ENCODE assay signal across 24 cellular contexts in the genomic region with DNA sequence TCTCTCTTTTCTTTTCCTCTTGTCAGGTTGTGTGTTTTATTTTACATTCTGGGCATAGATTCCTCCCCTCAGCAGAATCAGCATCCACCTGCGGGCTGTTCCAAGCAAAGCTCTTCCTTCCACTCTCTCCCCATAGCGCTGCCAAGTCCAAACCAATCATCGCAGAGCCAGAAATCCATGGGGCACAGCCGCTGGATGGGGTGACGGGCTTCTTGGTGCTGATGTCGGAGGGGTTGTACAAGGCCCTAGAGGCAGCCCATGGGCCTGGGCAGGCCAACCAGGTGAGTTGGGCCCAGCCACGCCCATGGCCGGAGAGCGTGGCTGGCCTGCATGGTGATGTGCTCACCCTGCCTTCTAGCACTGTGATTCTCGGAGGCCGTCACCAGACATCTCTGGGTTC.
"Had no signal": no experiment of that assay in that cellular context is flagged by ENCODE, and none has a peak within 500 bp of the region (broad histone marks: within the 10 kb centered on the region; RNA-seq: fewer than 3 reads in every experiment).

No MANE protein-coding gene starts in this region.

- DNase-seq: activated CD4-positive, CD25-positive, alpha-beta regulatory T cell; activated CD8-positive, alpha-beta memory T cell treated with anti-CD3 and anti-CD28 coated beads, Interleukin-2, amount 10 ng/mL, durations not matched to agents 7 days and 5 days; activated gamma-delta T cell; activated naive CD4-positive, alpha-beta T cell treated with anti-CD3 and anti-CD28 coated beads, Interleukin-2, amount 50 U/mL, for 16 hours; activated naive CD8-positive, alpha-beta T cell treated with anti-CD3 and anti-CD28 coated beads, Interleukin-2, amount 10 ng/mL, durations not matched to agents 7 days and 5 days; activated T-cell treated with anti-CD3 and anti-CD28 coated beads, Interleukin-2, amount 50 U/mL, for 24 hours; adrenal gland; anterior cingulate cortex; caudate nucleus; MG63; NCI-H1105; NCI-H1436; NCI-H1694 treated with DMSO at 0.1 percent for 48 hours; NCI-H2029 treated with DMSO at 0.1 percent for 48 hours; NCI-H510A treated with DMSO at 0.1 percent for 48 hours; NCI-H69; SHP77; T1000 had no signal

- H3K27ac Mint-ChIP-seq: activated CD8-positive, alpha-beta memory T cell treated with anti-CD3 and anti-CD28 coated beads, Interleukin-2, amount 10 ng/mL, durations not matched to agents 7 days and 5 days; activated naive CD8-positive, alpha-beta T cell treated with anti-CD3 and anti-CD28 coated beads, Interleukin-2, amount 10 ng/mL, durations not matched to agents 7 days and 5 days; activated T-cell treated with anti-CD3 and anti-CD28 coated beads, Interleukin-2, amount 50 U/mL, for 24 hours; activated T-helper 1 cell treated with anti-CD3 and anti-CD28 coated beads, Interleukin-12 subunit alpha, Interleukin-12 subunit beta, Interleukin-2, Interleukin-4 antibody, amounts not matched to agents 30 ng/mL and 10 ng/mL and 1 ng/mL, durations not matched to agents 14 hours and 24 hours and 36 hours; T-helper 1 cell treated with Interleukin-12 subunit alpha and Interleukin-12 subunit beta and Interleukin-4 antibody, amounts not matched to agents 30 μg/mL and 1 μg/mL, for 36 hours had no signal

- H3K27ac ChIP-seq: adrenal gland, breast epithelium, Peyer's patch, RWPE1, SJSA1 had no signal

- H3K27me3 ChIP-seq: adrenal gland, breast epithelium, MG63, Peyer's patch, SJSA1 had no signal

- H3K4me1 ChIP-seq: adrenal gland, breast epithelium, Peyer's patch, SJSA1 had no signal

- H3K9me3 Mint-ChIP-seq: activated naive CD8-positive, alpha-beta T cell treated with anti-CD3 and anti-CD28 coated beads, Interleukin-2, amount 10 ng/mL, durations not matched to agents 7 days and 5 days; activated T-cell treated with anti-CD3 and anti-CD28 coated beads, Interleukin-2, amount 50 U/mL, for 24 hours; activated T-helper 1 cell treated with anti-CD3 and anti-CD28 coated beads, Interleukin-12 subunit alpha, Interleukin-12 subunit beta, Interleukin-2, Interleukin-4 antibody, amounts not matched to agents 30 ng/mL and 10 ng/mL and 1 ng/mL, durations not matched to agents 14 hours and 24 hours and 36 hours; T-helper 1 cell treated with Interleukin-12 subunit alpha and Interleukin-12 subunit beta and Interleukin-4 antibody, amounts not matched to agents 30 μg/mL and 1 μg/mL, for 36 hours had no signal

- H3K4me1 Mint-ChIP-seq: activated CD8-positive, alpha-beta memory T cell treated with anti-CD3 and anti-CD28 coated beads, Interleukin-2, amount 10 ng/mL, durations not matched to agents 7 days and 5 days; activated naive CD8-positive, alpha-beta T cell treated with anti-CD3 and anti-CD28 coated beads, Interleukin-2, amount 10 ng/mL, durations not matched to agents 7 days and 5 days had no signal

- H3K9me3 ChIP-seq: adrenal gland, breast epithelium, MG63, Peyer's patch, SJSA1 had no signal

- ATAC-seq: activated CD8-positive, alpha-beta memory T cell treated with anti-CD3 and anti-CD28 coated beads, Interleukin-2, amount 10 ng/mL, durations not matched to agents 7 days and 5 days had no signal

- H3K4me3 Mint-ChIP-seq: activated CD8-positive, alpha-beta memory T cell treated with anti-CD3 and anti-CD28 coated beads, Interleukin-2, amount 10 ng/mL, durations not matched to agents 7 days and 5 days; activated naive CD8-positive, alpha-beta T cell treated with anti-CD3 and anti-CD28 coated beads, Interleukin-2, amount 10 ng/mL, durations not matched to agents 7 days and 5 days; activated T-cell treated with anti-CD3 and anti-CD28 coated beads, Interleukin-2, amount 50 U/mL, for 24 hours; activated T-helper 1 cell treated with anti-CD3 and anti-CD28 coated beads, Interleukin-12 subunit alpha, Interleukin-12 subunit beta, Interleukin-2, Interleukin-4 antibody, amounts not matched to agents 30 ng/mL and 10 ng/mL and 1 ng/mL, durations not matched to agents 14 hours and 24 hours and 36 hours; T-helper 1 cell treated with Interleukin-12 subunit alpha and Interleukin-12 subunit beta and Interleukin-4 antibody, amounts not matched to agents 30 μg/mL and 1 μg/mL, for 36 hours had no signal

- H3K27me3 Mint-ChIP-seq: activated CD8-positive, alpha-beta memory T cell treated with anti-CD3 and anti-CD28 coated beads, Interleukin-2, amount 10 ng/mL, durations not matched to agents 7 days and 5 days; activated naive CD8-positive, alpha-beta T cell treated with anti-CD3 and anti-CD28 coated beads, Interleukin-2, amount 10 ng/mL, durations not matched to agents 7 days and 5 days; activated T-cell treated with anti-CD3 and anti-CD28 coated beads, Interleukin-2, amount 50 U/mL, for 24 hours had no signal

- H3K4me3 ChIP-seq: adrenal gland, breast epithelium, MG63, Peyer's patch, SJSA1 had no signal
